ENCODE assay signal across 21 cellular contexts in genomic region chr11:453564-453963, GRCh38. TPM values are rescaled to one million over a fixed set of nuclear protein-coding genes. Genes with fewer than 3 reads are reported as not detected.
"Had no signal": no experiment of that assay in that cellular context is flagged by ENCODE, and none has a peak within 500 bp of the region (broad histone marks: within the 10 kb centered on the region; RNA-seq: fewer than 3 reads in every experiment).

No MANE protein-coding gene starts in this region.

- DNase-seq: effector CD4-positive, alpha-beta T cell; endodermal cell; foreskin melanocyte; hypothalamus; lower lobe of right lung; midbrain; psoas muscle; retina; stimulated activated CD4-positive, alpha-beta T cell treated with anti-CD3 and anti-CD28 coated beads, Interleukin-2, amount 100 ng/mL, for 24 hours; stimulated activated CD4-positive, alpha-beta T cell treated with anti-CD3 and anti-CD28 coated beads, Interleukin-4, amount 100 ng/mL, for 4 hours; stimulated activated naive B cell treated with anti-CD40 and anti-IgM and Interleukin-4, amounts not matched to agents 10 μg/mL and 1 μg/mL and 100 μg/mL, for 72 hours; stimulated activated naive CD8-positive, alpha-beta T cell treated with anti-CD3 and anti-CD28 coated beads, Interleukin-15, amount 100 ng/mL, for 72 hours; testis had no signal

- H3K9me3 ChIP-seq: heart left ventricle, left lung, lower lobe of right lung, psoas muscle, testis, tibial nerve had no signal

- H3K27ac ChIP-seq: coronary artery, heart left ventricle, left lung, lower lobe of right lung, psoas muscle, testis, tibial nerve had no signal

- H3K9me3 Mint-ChIP-seq: endodermal cell; memory B cell; nephron; stimulated activated naive B cell treated with anti-CD40 and anti-IgM and Interleukin-4, amounts not matched to agents 10 μg/mL and 1 μg/mL and 100 μg/mL, for 72 hours; stimulated activated naive CD8-positive, alpha-beta T cell treated with anti-CD3 and anti-CD28 coated beads, Interleukin-15, amount 100 ng/mL, for 72 hours had no signal

- H3K4me3 ChIP-seq: coronary artery, heart left ventricle, left lung, lower lobe of right lung, psoas muscle, testis, tibial nerve had no signal

- H3K27me3 Mint-ChIP-seq: memory B cell; stimulated activated naive B cell treated with anti-CD40 and anti-IgM and Interleukin-4, amounts not matched to agents 10 μg/mL and 1 μg/mL and 100 μg/mL, for 72 hours; stimulated activated naive CD8-positive, alpha-beta T cell treated with anti-CD3 and anti-CD28 coated beads, Interleukin-15, amount 100 ng/mL, for 72 hours had no signal

- H3K27me3 ChIP-seq: heart left ventricle, left lung, testis, tibial nerve had no signal

- H3K4me3 Mint-ChIP-seq: endodermal cell; memory B cell; stimulated activated naive B cell treated with anti-CD40 and anti-IgM and Interleukin-4, amounts not matched to agents 10 μg/mL and 1 μg/mL and 100 μg/mL, for 72 hours; stimulated activated naive CD8-positive, alpha-beta T cell treated with anti-CD3 and anti-CD28 coated beads, Interleukin-15, amount 100 ng/mL, for 72 hours had no signal

- H3K27ac Mint-ChIP-seq: endodermal cell; memory B cell; stimulated activated naive CD8-positive, alpha-beta T cell treated with anti-CD3 and anti-CD28 coated beads, Interleukin-15, amount 100 ng/mL, for 72 hours had no signal

RNA-seq across cellular contexts. Expression of gene ANO9, which starts 11.8 kb away (rescaled TPM):
- total RNA-seq: chondrocyte, skeletal muscle tissue had no signal
